Comparison of ENCODE assay signal across 30 cellular contexts in genomic region chr4:36333303-36333877, GRCh38. TPM values are rescaled to one million over a fixed set of nuclear protein-coding genes. Genes with fewer than 3 reads are reported as not detected.
DNase-seq lines count a peak whose midpoint lies in the region; ATAC-seq, FAIRE-seq and TF ChIP-seq lines count a peak whose summit lies in the region.
"Had no signal": no experiment of that assay in that cellular context is flagged by ENCODE, and none has a peak within 500 bp of the region (broad histone marks: within the 10 kb centered on the region; RNA-seq: fewer than 3 reads in every experiment).

No MANE protein-coding gene starts in this region.

- no peaks in the 10 kb centered on the region for H3K27me3 Mint-ChIP-seq in stimulated activated memory B cell treated with anti-CD40 and anti-IgM and Interleukin-4, amounts not matched to agents 10 μg/mL and 1 μg/mL and 100 μg/mL, for 72 hours
- H3K27me3 Mint-ChIP-seq: activated T-cell treated with anti-CD3 and anti-CD28 coated beads, Interleukin-2, amount 50 U/mL, for 24 hours had no signal

- no peak for FAIRE-seq in urothelium cell line (lab: Jason Lieb, UNC)
- no peak for FAIRE-seq in small intestine (lab: Jason Lieb, UNC)
- FAIRE-seq: HTR-8/SVneo had no signal

- H4K20me1 ChIP-seq in DND-41 (ENCODE audit: insufficient read depth, low read length): no peaks in the 10 kb centered on the region

- H3K9me3 Mint-ChIP-seq in stimulated activated memory B cell treated with anti-CD40 and anti-IgM and Interleukin-4, amounts not matched to agents 10 μg/mL and 1 μg/mL and 100 μg/mL, for 72 hours: no peaks in the 10 kb centered on the region
- H3K9me3 Mint-ChIP-seq: activated T-cell treated with anti-CD3 and anti-CD28 coated beads, Interleukin-2, amount 50 U/mL, for 24 hours; nephron progenitor cell had no signal

- POLR2A ChIA-PET in A673 (lab: Charles Lee; ENCODE audit: low non-redundant PET): no interaction called here

- ATAC-seq in DND-41 (ENCODE audit: insufficient read depth, low read depth) (peak; percentile 91), GM19351 (IDR thresholded peaks at IDR 0.05; ENCODE audit: unreplicated experiment) (peak; percentile 1)
- no peak for ATAC-seq in stimulated activated memory B cell treated with anti-CD40 and anti-IgM and Interleukin-4, amounts not matched to agents 10 μg/mL and 1 μg/mL and 100 μg/mL, for 72 hours
- ATAC-seq: HCT116 had no signal

- 83 to 91% (median 85%) methylated on average over 6 of the region's 6 CpGs for WGBS in small intestine, 3 donors

- H2AFZ ChIP-seq in DND-41 (ENCODE audit: low read depth, low read length): peak overlapping the region; percentile 59; the same call in 1 of the 2 replicates

- H3K4me1 ChIP-seq in DND-41 (ENCODE audit: insufficient read depth, low read length): peaks cover 19% of the 10 kb centered on the region
- H3K4me1 ChIP-seq in A673 (ENCODE audit: insufficient read depth, low read length, poor library complexity, severe bottlenecking): no peaks in the 10 kb centered on the region
- H3K4me1 ChIP-seq in small intestine (ENCODE audit: control insufficient read depth in 2 of 2, insufficient read depth in 1 of 2, low read depth in 1 of 2, low read length in 1 of 2): no peaks in the 10 kb centered on the region
- H3K4me1 ChIP-seq: upper lobe of left lung had no signal

- H3K36me3 Mint-ChIP-seq in stimulated activated memory B cell treated with anti-CD40 and anti-IgM and Interleukin-4, amounts not matched to agents 10 μg/mL and 1 μg/mL and 100 μg/mL, for 72 hours: no peaks in the 10 kb centered on the region

- H3K27ac ChIP-seq in DND-41 (ENCODE audit: low read length) (peak overlapping the region; percentile 49), A673 (ENCODE audit: low read depth, low read length, poor library complexity, severe bottlenecking) (no peak overlapping the region), small intestine (ENCODE audit: low read depth in 1 of 2, low read length in 1 of 2) (no peak overlapping the region)
- H3K27ac ChIP-seq: brain microvascular endothelial cell, skin epidermis, upper lobe of left lung had no signal

- H3K4me1 Mint-ChIP-seq in stimulated activated memory B cell treated with anti-CD40 and anti-IgM and Interleukin-4, amounts not matched to agents 10 μg/mL and 1 μg/mL and 100 μg/mL, for 72 hours: peaks cover 30% of the 10 kb centered on the region

- no peak overlapping the region for H3K4me3 Mint-ChIP-seq in stimulated activated memory B cell treated with anti-CD40 and anti-IgM and Interleukin-4, amounts not matched to agents 10 μg/mL and 1 μg/mL and 100 μg/mL, for 72 hours
- H3K4me3 Mint-ChIP-seq: activated T-cell treated with anti-CD3 and anti-CD28 coated beads, Interleukin-2, amount 50 U/mL, for 24 hours; nephron progenitor cell had no signal

- CTCF ChIA-PET in A673 (lab: Charles Lee): no interaction called here

- peak overlapping the region; percentile 27; the same call in 1 of the 2 replicates for H3K4me2 ChIP-seq in DND-41 (ENCODE audit: insufficient read depth, low read length)

- DNase-seq in DND-41 (peak; percentile 61), UCSD-AML1 (lab: John Stamatoyannopoulos, UW; ENCODE audit: unreplicated experiment) (peak; percentile 6), A673 (ENCODE audit: low spot score) (no peak), NCI-H2196 treated with DMSO at 0.1 percent for 48 hours (lab: John Stamatoyannopoulos, UW; ENCODE audit: unreplicated experiment) (no peak), urothelium cell line (ENCODE audit: low spot score) (no peak), small intestine (no peak)
- DNase-seq: activated gamma-delta T cell treated with Interleukin-2 at 50 U/mL for 16 hours; activated T-cell treated with anti-CD3 and anti-CD28 coated beads, Interleukin-2, amount 50 U/mL, for 24 hours; brain microvascular endothelial cell; effector memory CD4-positive, alpha-beta T cell; EL; erythroblast; head of caudate nucleus; KG1; mammary epithelial cell; MV-4-11; NCI-H146; NCI-H2107; NCI-H446 treated with DMSO at 0.1 percent for 48 hours; NCI-H82; nephron progenitor cell; upper lobe of left lung had no signal

- BruUV-seq in A673 (replicated peaks; lab: Mats Ljungman, UMichigan): no TSS peak

- no peaks in the 10 kb centered on the region for H3K9me3 ChIP-seq in DND-41 (ENCODE audit: insufficient read depth, low read length, severe bottlenecking)
- no peaks in the 10 kb centered on the region for H3K9me3 ChIP-seq in A673 (ENCODE audit: low read depth, low read length, poor library complexity, severe bottlenecking)
- H3K9me3 ChIP-seq in small intestine (ENCODE audit: control insufficient read depth, low read depth): no peaks in the 10 kb centered on the region
- H3K9me3 ChIP-seq: upper lobe of left lung had no signal

- no peaks in the 10 kb centered on the region for H3K27me3 ChIP-seq in DND-41 (ENCODE audit: insufficient read depth, low read length, poor library complexity)
- H3K27me3 ChIP-seq in A673 (replicated peaks; ENCODE audit: insufficient read depth, low read depth, low read length, poor library complexity): no peaks in the 10 kb centered on the region
- no peaks in the 10 kb centered on the region for H3K27me3 ChIP-seq in small intestine (ENCODE audit: control insufficient read depth in 2 of 2, insufficient read depth in 2 of 2, low read length in 2 of 2)
- H3K27me3 ChIP-seq: brain microvascular endothelial cell, upper lobe of left lung had no signal

- H3K9ac ChIP-seq in DND-41 (ENCODE audit: low read depth, low read length): no peak overlapping the region

- H3K36me3 ChIP-seq in DND-41 (ENCODE audit: insufficient read depth, low read length) (no peaks in the 10 kb centered on the region), A673 (ENCODE audit: insufficient read depth, low read length, poor library complexity, severe bottlenecking) (no peaks in the 10 kb centered on the region), small intestine (ENCODE audit: control insufficient read depth in 2 of 2, insufficient read depth in 2 of 2, low read length in 2 of 2) (no peaks in the 10 kb centered on the region)
- H3K36me3 ChIP-seq: brain microvascular endothelial cell, upper lobe of left lung had no signal

- peak; percentile 6 for TF ChIP-seq CTCF in DND-41 (IDR thresholded peaks at IDR 0.05; ENCODE audit: borderline replicate concordance, extremely low read depth, low read length, poor library complexity, severe bottlenecking)
- no peak for TF ChIP-seq CTCF in A673 (conservative IDR thresholded peaks at IDR 0.05; ENCODE audit: low read depth, low read length)

- intact Hi-C loops in A673 (cut with micrococcal nuclease; ENCODE audit: unreplicated experiment): no loop called here

- H3K4me3 ChIP-seq in DND-41 (ENCODE audit: low read depth in 1 of 2, low read length in 2 of 2) (no peak overlapping the region; a peak in 1 of 4 replicates), A673 (ENCODE audit: low read depth, low read length, poor library complexity, severe bottlenecking) (no peak overlapping the region), small intestine (ENCODE audit: low read depth in 1 of 2, low read length in 2 of 2) (no peak overlapping the region)
- H3K4me3 ChIP-seq: skin epidermis, upper lobe of left lung had no signal

- peak overlapping the region; percentile 80 for H3K27ac Mint-ChIP-seq in stimulated activated memory B cell treated with anti-CD40 and anti-IgM and Interleukin-4, amounts not matched to agents 10 μg/mL and 1 μg/mL and 100 μg/mL, for 72 hours
- H3K27ac Mint-ChIP-seq: nephron progenitor cell had no signal

- H3K79me2 ChIP-seq in DND-41 (ENCODE audit: insufficient read depth, low read length): no peaks in the 10 kb centered on the region

RNA-seq across cellular contexts. Expression of gene DTHD1, which starts 52.0 kb away (rescaled TPM):
- total RNA-seq in A673 (2021): not detected in 2 replicates
- under 1 TPM in 2 of 3 donors, not detected in 1; 0.01 to 0.27 TPM for polyA plus RNA-seq in small intestine
- total RNA-seq: mammary epithelial cell, OCI-LY7, osteocyte, renal cortical epithelial cell had no signal
- polyA plus RNA-seq: mammary epithelial cell had no signal

Comparison
In these comparisons a context has a peak if more than half of its experiments do, and no peak if none do; other contexts are left out.
1. DNase-seq: peak in DND-41 (single experiment) and UCSD-AML1 (single experiment); none in A673 (single experiment), NCI-H2196 treated with DMSO at 0.1 percent for 48 hours (single experiment), urothelium cell line (single experiment) and small intestine (single experiment).